ENCODE assay signal across 17 cellular contexts in the genomic region with DNA sequence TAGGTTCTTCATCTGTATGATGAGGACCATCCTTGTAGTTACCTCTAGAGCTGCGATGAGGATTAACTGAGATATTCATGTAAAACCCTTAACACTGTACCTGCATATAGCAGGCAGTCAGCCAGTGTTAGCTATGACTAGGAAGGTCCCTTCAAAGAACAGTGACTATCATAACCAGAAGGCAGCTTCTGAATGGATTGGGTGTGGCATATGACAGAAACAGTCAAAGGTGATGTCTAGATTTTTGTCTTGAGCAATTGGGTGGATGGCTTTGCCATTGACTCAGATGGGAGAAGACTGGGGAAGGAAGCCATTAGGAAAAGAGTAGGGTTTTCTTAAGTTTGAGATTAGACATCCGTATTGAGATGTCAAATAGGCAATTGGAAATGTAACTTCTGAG. TPM values are rescaled to one million over a fixed set of nuclear protein-coding genes. Genes with fewer than 3 reads are reported as not detected.
A peak's percentile ranks its signal among the peaks of the same experiment; 100 is the strongest.
DNase-seq lines count a peak whose midpoint lies in the region; TF ChIP-seq lines count a peak whose summit lies in the region.
"Had no signal": no experiment of that assay in that cellular context is flagged by ENCODE, and none has a peak within 500 bp of the region (broad histone marks: within the 10 kb centered on the region; RNA-seq: fewer than 3 reads in every experiment).

No MANE protein-coding gene starts in this region.

- peak overlapping the region; percentile 37 for H3K27ac ChIP-seq in epithelial cell of prostate
- H3K27ac ChIP-seq: 22Rv1; BLaER1 treated with 17β-estradiol and CSF1 and Interleukin-3, amounts not matched to agents 10 nM and 100 nM had no signal

- POLR2A ChIA-PET in activated CD4-positive, alpha-beta memory T cell treated with anti-CD3 and anti-CD28 coated beads, Interleukin-2, amount 10 ng/mL, durations not matched to agents 7 days and 5 days (lab: Charles Lee): no interaction called here
- POLR2A ChIA-PET in activated CD4-positive, alpha-beta memory T cell treated with anti-CD3 and anti-CD28 coated beads for 36 hours (lab: Charles Lee): no interaction called here

- peaks cover 9% of the 10 kb centered on the region for H3K27me3 Mint-ChIP-seq in activated CD4-positive, alpha-beta memory T cell treated with anti-CD3 and anti-CD28 coated beads, Interleukin-2, amount 10 ng/mL, durations not matched to agents 7 days and 5 days
- H3K27me3 Mint-ChIP-seq in activated CD4-positive, alpha-beta memory T cell treated with anti-CD3 and anti-CD28 coated beads for 36 hours: peaks cover 2% of the 10 kb centered on the region
- H3K27me3 Mint-ChIP-seq in nephron progenitor cell (ENCODE audit: low read depth, poor library complexity): no peaks in the 10 kb centered on the region

- intact Hi-C loops in activated CD4-positive, alpha-beta memory T cell treated with anti-CD3 and anti-CD28 coated beads for 36 hours (cut with micrococcal nuclease): no loop called here

- peaks cover 4% of the 10 kb centered on the region for H3K9me3 Mint-ChIP-seq in activated CD4-positive, alpha-beta memory T cell treated with anti-CD3 and anti-CD28 coated beads, Interleukin-2, amount 10 ng/mL, durations not matched to agents 7 days and 5 days
- H3K9me3 Mint-ChIP-seq in activated CD4-positive, alpha-beta memory T cell treated with anti-CD3 and anti-CD28 coated beads for 36 hours: peaks cover 3% of the 10 kb centered on the region
- H3K9me3 Mint-ChIP-seq in nephron progenitor cell: peaks cover 12% of the 10 kb centered on the region

- no peak for DNase-seq in activated CD4-positive, alpha-beta memory T cell treated with anti-CD3 and anti-CD28 coated beads, Interleukin-2, amount 10 ng/mL, durations not matched to agents 7 days and 5 days
- DNase-seq in activated CD4-positive, alpha-beta memory T cell treated with anti-CD3 and anti-CD28 coated beads for 36 hours: no peak
- no peak for DNase-seq in epithelial cell of prostate (ENCODE audit: low read depth, low spot score)
- no peak for DNase-seq in nephron progenitor cell
- DNase-seq in effector CD4-positive, alpha-beta T cell: no peak
- no peak for DNase-seq in 8988T
- no peak for DNase-seq in NCI-H1694 (lab: John Stamatoyannopoulos, UW)
- DNase-seq: Calu3; CD8-positive, alpha-beta T cell; DMS79 treated with DMSO at 0.1 percent for 48 hours; GF-D8; GOT3; H7 had no signal

- peaks cover 24% of the 10 kb centered on the region for H3K4me1 Mint-ChIP-seq in activated CD4-positive, alpha-beta memory T cell treated with anti-CD3 and anti-CD28 coated beads, Interleukin-2, amount 10 ng/mL, durations not matched to agents 7 days and 5 days
- H3K4me1 Mint-ChIP-seq in activated CD4-positive, alpha-beta memory T cell treated with anti-CD3 and anti-CD28 coated beads for 36 hours (ENCODE audit: low read depth): no peaks in the 10 kb centered on the region
- peaks cover 3% of the 10 kb centered on the region for H3K4me1 Mint-ChIP-seq in nephron progenitor cell
- H3K4me1 Mint-ChIP-seq: B cell, IgD-negative memory B cell had no signal

- CTCF ChIA-PET in activated CD4-positive, alpha-beta memory T cell treated with anti-CD3 and anti-CD28 coated beads, Interleukin-2, amount 10 ng/mL, durations not matched to agents 7 days and 5 days (lab: Charles Lee): no interaction called here
- CTCF ChIA-PET in activated CD4-positive, alpha-beta memory T cell treated with anti-CD3 and anti-CD28 coated beads for 36 hours (lab: Charles Lee): no interaction called here

- TF ChIP-seq CTCF in nephron progenitor cell (IDR thresholded peaks at IDR 0.05): no peak

- peak overlapping the region; percentile 23 for H3K27ac Mint-ChIP-seq in activated CD4-positive, alpha-beta memory T cell treated with anti-CD3 and anti-CD28 coated beads, Interleukin-2, amount 10 ng/mL, durations not matched to agents 7 days and 5 days
- H3K27ac Mint-ChIP-seq in activated CD4-positive, alpha-beta memory T cell treated with anti-CD3 and anti-CD28 coated beads for 36 hours: no peak overlapping the region
- H3K27ac Mint-ChIP-seq in nephron progenitor cell: peak overlapping the region; percentile 8
- H3K27ac Mint-ChIP-seq: B cell; CD8-positive, alpha-beta T cell; IgD-negative memory B cell had no signal

- H3K36me3 Mint-ChIP-seq in activated CD4-positive, alpha-beta memory T cell treated with anti-CD3 and anti-CD28 coated beads, Interleukin-2, amount 10 ng/mL, durations not matched to agents 7 days and 5 days (ENCODE audit: low read depth): no peaks in the 10 kb centered on the region
- peaks cover 3% of the 10 kb centered on the region for H3K36me3 Mint-ChIP-seq in activated CD4-positive, alpha-beta memory T cell treated with anti-CD3 and anti-CD28 coated beads for 36 hours
- peaks cover 5% of the 10 kb centered on the region for H3K36me3 Mint-ChIP-seq in nephron progenitor cell (ENCODE audit: low read depth)
- H3K36me3 Mint-ChIP-seq: CD8-positive, alpha-beta T cell; IgD-negative memory B cell had no signal

- no peak overlapping the region for H3K4me3 Mint-ChIP-seq in activated CD4-positive, alpha-beta memory T cell treated with anti-CD3 and anti-CD28 coated beads, Interleukin-2, amount 10 ng/mL, durations not matched to agents 7 days and 5 days
- H3K4me3 Mint-ChIP-seq in activated CD4-positive, alpha-beta memory T cell treated with anti-CD3 and anti-CD28 coated beads for 36 hours: no peak overlapping the region
- no peak overlapping the region for H3K4me3 Mint-ChIP-seq in nephron progenitor cell
- H3K4me3 Mint-ChIP-seq: B cell; CD8-positive, alpha-beta T cell; IgD-negative memory B cell had no signal

RNA-seq across cellular contexts. Expression of a gene that starts 15.7 kb away (rescaled TPM):
- total RNA-seq in activated CD4-positive, alpha-beta memory T cell treated with anti-CD3 and anti-CD28 coated beads, Interleukin-2, amount 10 ng/mL, durations not matched to agents 7 days and 5 days: 1 to 10 TPM in 1 of 2 experiments, under 1 TPM in 1; 0.63 to 1.6 TPM
- not detected for total RNA-seq in activated CD4-positive, alpha-beta memory T cell treated with anti-CD3 and anti-CD28 coated beads for 36 hours
- total RNA-seq: B cell; CD8-positive, alpha-beta T cell had no signal
